15 cellular contexts compared by ENCODE assay signal in genomic region chr22:44865193-44866057, GRCh38.
"Had no signal": no experiment of that assay in that cellular context is flagged by ENCODE, and none has a peak within 500 bp of the region (broad histone marks: within the 10 kb centered on the region; RNA-seq: fewer than 3 reads in every experiment).

No MANE protein-coding gene starts in this region.

- H3K27ac ChIP-seq: dorsolateral prefrontal cortex, hepatocyte, neural progenitor cell, pancreas had no signal

- ATAC-seq: natural killer cell, right cardiac atrium had no signal

- DNase-seq: cortex of kidney; dorsolateral prefrontal cortex; effector CD8-positive, alpha-beta T cell; foreskin melanocyte; head of caudate nucleus; natural killer cell; occipital lobe; pancreas; right cardiac atrium; small intestine; stimulated activated CD4-positive, alpha-beta T cell treated with anti-CD3 and anti-CD28 coated beads, Interleukin-12 subunit alpha, Interleukin-12 subunit beta, amount 100 ng/mL, for 4 hours; stimulated activated naive CD4-positive, alpha-beta T cell treated with Interleukin-2 at 50 U/mL for 16 hours; trophoblast cell had no signal
